16 cellular contexts compared by ENCODE assay signal in genomic region chr19:47241919-47242644, GRCh38. TPM values are rescaled to one million over a fixed set of nuclear protein-coding genes. Genes with fewer than 3 reads are reported as not detected.
DNase-seq lines count a peak whose midpoint lies in the region; ATAC-seq, FAIRE-seq and TF ChIP-seq lines count a peak whose summit lies in the region.
"Had no signal": no experiment of that assay in that cellular context is flagged by ENCODE, and none has a peak within 500 bp of the region (broad histone marks: within the 10 kb centered on the region; RNA-seq: fewer than 3 reads in every experiment).

No MANE protein-coding gene starts in this region.

- H3K27ac Mint-ChIP-seq in activated CD4-positive, alpha-beta T cell treated with anti-CD3 and anti-CD28 coated beads for 36 hours = no peak overlapping the region
- H3K27ac Mint-ChIP-seq: CD8-positive, alpha-beta memory T cell; naive thymus-derived CD8-positive, alpha-beta T cell had no signal

- H4K20me1 ChIP-seq in K562 (replicated peaks; ENCODE audit: control insufficient read depth, insufficient read depth, low read length) (no peaks in the 10 kb centered on the region), smooth muscle cell (ENCODE audit: low read depth) (no peaks in the 10 kb centered on the region)

- no peaks in the 10 kb centered on the region for H3K9me3 Mint-ChIP-seq in activated CD4-positive, alpha-beta T cell treated with anti-CD3 and anti-CD28 coated beads for 36 hours (ENCODE audit: low read depth)
- H3K9me3 Mint-ChIP-seq: CD8-positive, alpha-beta memory T cell; naive thymus-derived CD8-positive, alpha-beta T cell had no signal

- in situ Hi-C loops in K562 (cut with MboI) = loop anchor here (10.0 kb wide), 1 partner anchor 387 kb away; the partner anchor contains the start of gene AP2S1

- H3K27ac ChIP-seq in K562 (ENCODE audit: extremely low read depth, low read depth, low read length) (peak overlapping the region; percentile 74), smooth muscle cell (ENCODE audit: low read depth) (peak overlapping the region; percentile 77)

- peaks cover 7% of the 10 kb centered on the region for H3K36me3 Mint-ChIP-seq in activated CD4-positive, alpha-beta T cell treated with anti-CD3 and anti-CD28 coated beads for 36 hours (ENCODE audit: low read depth)
- H3K36me3 Mint-ChIP-seq: CD8-positive, alpha-beta memory T cell; naive thymus-derived CD8-positive, alpha-beta T cell had no signal

- peak overlapping the region in 1 of 2 experiments; percentile 65; a peak in 2 of 4 replicates for H3K9ac ChIP-seq in K562 (ENCODE audit: insufficient read depth in 1 of 2, low read depth in 2 of 2, low read length in 2 of 2)
- no peak overlapping the region for H3K9ac ChIP-seq in smooth muscle cell (ENCODE audit: low read depth)

- H3F3A ChIP-seq in smooth muscle cell (ENCODE audit: low read depth) = peaks cover 15% of the 10 kb centered on the region

- ATAC-seq in activated CD4-positive, alpha-beta T cell treated with anti-CD3 and anti-CD28 coated beads for 36 hours = no peak
- ATAC-seq in K562 = no peak

- CTCF ChIA-PET in activated CD4-positive, alpha-beta T cell treated with anti-CD3 and anti-CD28 coated beads for 36 hours (lab: Charles Lee) = interaction anchor here (8.5 kb wide), 1 partner anchor 32 kb away, joined by 205 read pairs; no protein-coding TSS in a partner anchor
- CTCF ChIA-PET in K562 (lab: Yijun Ruan, JAX; ENCODE audit: low intra/inter-chr PET ratio) = interaction anchor here (0.9 kb wide), 1 partner anchor 471 kb away, joined by 3 read pairs; the partner anchor contains the start of gene EHD2

- TF ChIP-seq EP300 in K562 (IDR thresholded peaks at IDR 0.05; ENCODE audit: low read length) = no peak

- peaks cover 3% of the 10 kb centered on the region for H3K27me3 Mint-ChIP-seq in activated CD4-positive, alpha-beta T cell treated with anti-CD3 and anti-CD28 coated beads for 36 hours

- H3K27me3 ChIP-seq in K562 (ENCODE audit: control insufficient read depth in 2 of 2, insufficient read depth in 2 of 2, low read length in 2 of 2) (no peaks in the 10 kb centered on the region), smooth muscle cell (ENCODE audit: low read depth) (no peaks in the 10 kb centered on the region)
- H3K27me3 ChIP-seq: gastroesophageal sphincter, uterus had no signal

- H3K4me1 ChIP-seq in K562 (replicated peaks in 1 of 2; ENCODE audit: control insufficient read depth in 2 of 2, insufficient read depth in 2 of 2, low read length in 2 of 2) = peaks cover 28 to 46% of the 10 kb centered on the region in 2 experiments; a peak in 4 of 5 replicates
- peaks cover 5% of the 10 kb centered on the region for H3K4me1 ChIP-seq in smooth muscle cell (ENCODE audit: low read depth)

- 75% methylated on average over 8 of the region's 8 CpGs for WGBS in K562 (ENCODE audit: insufficient coverage, low coverage, missing lambda C conversion rate)
- WGBS in smooth muscle cell (ENCODE audit: low lambda C conversion rate) = 93% methylated on average over 7 of the region's 8 CpGs

- H3K9me3 ChIP-seq in K562 (replicated peaks; ENCODE audit: control insufficient read depth, insufficient read depth, low read depth, low read length) = no peaks in the 10 kb centered on the region; the same call in 1 of the 2 replicates
- no peaks in the 10 kb centered on the region for H3K9me3 ChIP-seq in smooth muscle cell (replicated peaks; ENCODE audit: low read depth)
- H3K9me3 ChIP-seq: gastroesophageal sphincter, uterus had no signal

- no peaks in the 10 kb centered on the region for H3K9me1 ChIP-seq in K562 (ENCODE audit: control insufficient read depth, insufficient read depth, low read length)

- H2AFZ ChIP-seq in K562 (ENCODE audit: low read depth, low read length) (peak overlapping the region; percentile 37), smooth muscle cell (ENCODE audit: low read depth) (no peak overlapping the region)

- no peak for TF ChIP-seq RAD21 in K562 (CRISPR knock-in tag; conservative IDR thresholded peaks at IDR 0.05 in 1 of 2, IDR thresholded peaks at IDR 0.05 in 1 of 2)

- TF ChIP-seq POLR2A in NB4 (IDR thresholded peaks at IDR 0.05; ENCODE audit: extremely low read depth, insufficient read length) = no peak
- TF ChIP-seq POLR2A in K562 (conservative IDR thresholded peaks at IDR 0.05) = no peak

- no peak for FAIRE-seq in K562 (lab: Jason Lieb, UNC)
- FAIRE-seq: A204.1, colon had no signal

- H3K79me2 ChIP-seq in K562 (ENCODE audit: control insufficient read depth, insufficient read depth, low read length) (no peaks in the 10 kb centered on the region; the same call in 2 of the 3 replicates), smooth muscle cell (ENCODE audit: low read depth) (no peaks in the 10 kb centered on the region)

- no TSS peak for BruUV-seq in K562 (replicated peaks; lab: Mats Ljungman, UMichigan)

- H3K36me3 ChIP-seq in K562 (ENCODE audit: control insufficient read depth, insufficient read depth, low read length) = no peaks in the 10 kb centered on the region
- no peaks in the 10 kb centered on the region for H3K36me3 ChIP-seq in smooth muscle cell (ENCODE audit: low read depth)
- H3K36me3 ChIP-seq: gastroesophageal sphincter, uterus had no signal

- POLR2A ChIA-PET in activated CD4-positive, alpha-beta T cell treated with anti-CD3 and anti-CD28 coated beads for 36 hours (lab: Charles Lee) = no interaction called here
- POLR2A ChIA-PET in K562 (lab: Yijun Ruan, JAX) = interaction anchor here (1.0 to 5.2 kb wide), 3 partner anchors 10 to 16 kb away, joined by 4 to 112 read pairs (median 8); no protein-coding TSS in a partner anchor

- H3K4me2 ChIP-seq in K562 (ENCODE audit: insufficient read depth, low read length) = peak overlapping the region; percentile 73
- no peak overlapping the region for H3K4me2 ChIP-seq in smooth muscle cell

- TF ChIP-seq CTCF in NB4 (IDR thresholded peaks at IDR 0.05; ENCODE audit: low read depth, low read length) (no peak), K562 (IDR thresholded peaks at IDR 0.05 in 2 of 3, conservative IDR thresholded peaks at IDR 0.05 in 1 of 3; ENCODE audit: insufficient read depth in 2 of 3, low read depth in 1 of 3, low read length in 3 of 3) (no peak), smooth muscle cell (IDR thresholded peaks at IDR 0.05; ENCODE audit: borderline replicate concordance, insufficient read depth, poor library complexity, severe bottlenecking) (no peak)

- no peak overlapping the region for H3K4me3 ChIP-seq in NB4 (ENCODE audit: low read depth, low read length)
- no peak overlapping the region for H3K4me3 ChIP-seq in K562
- H3K4me3 ChIP-seq in smooth muscle cell = no peak overlapping the region
- H3K4me3 ChIP-seq: uterus had no signal

- peak; percentile 20 for DNase-seq in activated CD4-positive, alpha-beta T cell treated with anti-CD3 and anti-CD28 coated beads for 36 hours
- no peak for DNase-seq in activated CD4-positive, alpha-beta T cell treated with anti-CD3 and anti-CD28 coated beads, Interleukin-2, amount 50 U/mL, for 1 hour
- peak; percentile 54 for DNase-seq in NB4 (ENCODE audit: low read depth)
- no peak for DNase-seq in K562 (ENCODE audit: extremely low read depth in 1 of 4, low spot score in 3 of 4)
- DNase-seq in smooth muscle cell (lab: John Stamatoyannopoulos, UW; ENCODE audit: unreplicated experiment) = no peak
- no peak for DNase-seq in DMS 273 (lab: John Stamatoyannopoulos, UW; ENCODE audit: unreplicated experiment)
- DNase-seq in NCI-H226 = no peak
- DNase-seq in dermis blood vessel endothelial cell = no peak
- DNase-seq: GF-D8, NCI-H2081 treated with DMSO at 0.1 percent for 48 hours had no signal

- peaks cover 36% of the 10 kb centered on the region for H3K4me1 Mint-ChIP-seq in activated CD4-positive, alpha-beta T cell treated with anti-CD3 and anti-CD28 coated beads for 36 hours

- no peak overlapping the region for H3K4me3 Mint-ChIP-seq in activated CD4-positive, alpha-beta T cell treated with anti-CD3 and anti-CD28 coated beads for 36 hours
- H3K4me3 Mint-ChIP-seq: naive thymus-derived CD8-positive, alpha-beta T cell had no signal

- intact Hi-C loops in activated CD4-positive, alpha-beta T cell treated with anti-CD3 and anti-CD28 coated beads for 36 hours (cut with DNase I, micrococcal nuclease) = loop anchor here (1.0 to 10.0 kb wide), 5 partner anchors 11 to 455 kb away; partner anchors contain the start of genes AP2S1 (in 1 of the 2), BBC3 (in 1 of the 2) and SLC1A5 (in 1 of the 2)
- intact Hi-C loops in K562 (cut with micrococcal nuclease) = loop anchor here (5.0 to 10.0 kb wide), 3 partner anchors 90 to 377 kb away; partner anchors contain the start of gene ARHGAP35

RNA-seq across cellular contexts. Expression of gene BBC3, which starts 11.1 kb away (rescaled TPM):
- 10 to 100 TPM in 1 of 2 experiments, 1 to 10 TPM in 1; 8.1 to 12.0 TPM for total RNA-seq in activated CD4-positive, alpha-beta T cell treated with anti-CD3 and anti-CD28 coated beads for 36 hours
- 13.0 and 34.2 TPM in 2 replicates for total RNA-seq in K562 (2011; cell fraction: chromatin; rRNA removed; ENCODE audit: low replicate concordance)
- total RNA-seq in K562 (2011; cell fraction: nucleolus; rRNA removed) = 21.8 and 26.8 TPM in 2 replicates
- total RNA-seq in K562 (2011; cell fraction: nucleoplasm; rRNA removed) = 20.2 and 20.6 TPM in 2 replicates
- 25.2 and 26.9 TPM in 2 replicates for total RNA-seq in K562 (2014; rRNA removed)
- total RNA-seq in K562 (2014; rRNA removed; fragmentation: Illumina TruSeq; extraction: Trizol) = 3.5 and 4.1 TPM in 2 replicates
- 5.3 and 5.4 TPM in 2 replicates for total RNA-seq in K562 (2015; rRNA removed; fragmentation: Illumina TruSeq; extraction: Trizol)
- total RNA-seq in K562 (2021) = 20.3 and 30.7 TPM in 2 replicates
- polyA plus RNA-seq in K562 (2011; rRNA removed) = 4.8 and 4.9 TPM in 2 replicates
- polyA plus RNA-seq in K562 (2011; cell fraction: cytosol; rRNA removed) = 5.7 and 20.0 TPM in 2 replicates
- 8.9 and 16.4 TPM in 2 replicates for polyA plus RNA-seq in K562 (2011; cell fraction: nucleus; rRNA removed)
- 8.9 and 29.3 TPM in 2 replicates for polyA plus RNA-seq in K562 (2012)
- polyA plus RNA-seq in K562 (2014; fragmentation: Illumina TruSeq; extraction: Trizol) = 2.0 and 11.7 TPM in 2 replicates
- under 1 TPM; 0.15 to 0.32 TPM for polyA plus RNA-seq in K562 (2014; fragmentation: Nextera tagmentation; extraction: Ambion mirVana)
- polyA plus RNA-seq in K562 (2014; rRNA removed) = 21.6 and 22.5 TPM in 2 replicates
- polyA minus RNA-seq in K562 (2011; rRNA and poly(A)+ RNA removed) = 1.6 and 2.1 TPM in 2 replicates
- 6.3 and 11.0 TPM in 2 replicates for polyA minus RNA-seq in K562 (2011; cell fraction: cytosol; rRNA and poly(A)+ RNA removed)
- 4.8 and 6.2 TPM in 2 replicates for polyA minus RNA-seq in K562 (2011; cell fraction: nucleus; rRNA and poly(A)+ RNA removed)
- 8.2 and 10.2 TPM in 2 replicates for total RNA-seq in smooth muscle cell
- polyA plus RNA-seq in smooth muscle cell = 28.2 and 29.9 TPM in 2 replicates
- 24.5 and 26.9 TPM in 2 replicates for total RNA-seq in dermis blood vessel endothelial cell

RNA-seq across cellular contexts. Expression of gene CCDC9, which starts 14.2 kb away (rescaled TPM):
- 10 to 100 TPM; 22.4 to 30.6 TPM for total RNA-seq in activated CD4-positive, alpha-beta T cell treated with anti-CD3 and anti-CD28 coated beads for 36 hours
- total RNA-seq in K562 (2011; cell fraction: chromatin; rRNA removed; ENCODE audit: low replicate concordance) = 54.9 and 69.2 TPM in 2 replicates
- 24.3 and 34.5 TPM in 2 replicates for total RNA-seq in K562 (2011; cell fraction: nucleolus; rRNA removed)
- total RNA-seq in K562 (2011; cell fraction: nucleoplasm; rRNA removed) = 42.7 and 46.5 TPM in 2 replicates
- 21.1 and 22.7 TPM in 2 replicates for total RNA-seq in K562 (2014; rRNA removed)
- total RNA-seq in K562 (2014; rRNA removed; fragmentation: Illumina TruSeq; extraction: Trizol) = 5.5 and 6.5 TPM in 2 replicates
- total RNA-seq in K562 (2015; rRNA removed; fragmentation: Illumina TruSeq; extraction: Trizol) = 8.4 and 9.6 TPM in 2 replicates
- total RNA-seq in K562 (2021) = 29.3 and 38.6 TPM in 2 replicates
- 4.8 and 5.3 TPM in 2 replicates for polyA plus RNA-seq in K562 (2011; rRNA removed)
- 4.1 and 6.6 TPM in 2 replicates for polyA plus RNA-seq in K562 (2011; cell fraction: cytosol; rRNA removed)
- 12.1 and 15.2 TPM in 2 replicates for polyA plus RNA-seq in K562 (2011; cell fraction: nucleus; rRNA removed)
- 28.4 and 28.6 TPM in 2 replicates for polyA plus RNA-seq in K562 (2012)
- 19.5 and 21.6 TPM in 2 replicates for polyA plus RNA-seq in K562 (2014; fragmentation: Illumina TruSeq; extraction: Trizol)
- under 1 TPM; 0.23 to 0.57 TPM for polyA plus RNA-seq in K562 (2014; fragmentation: Nextera tagmentation; extraction: Ambion mirVana)
- 27.9 and 31.8 TPM in 2 replicates for polyA plus RNA-seq in K562 (2014; rRNA removed)
- 4.5 and 7.2 TPM in 2 replicates for polyA minus RNA-seq in K562 (2011; rRNA and poly(A)+ RNA removed)
- 3.7 and 6.4 TPM in 2 replicates for polyA minus RNA-seq in K562 (2011; cell fraction: cytosol; rRNA and poly(A)+ RNA removed)
- polyA minus RNA-seq in K562 (2011; cell fraction: nucleus; rRNA and poly(A)+ RNA removed) = 4.8 and 7.9 TPM in 2 replicates
- 4.7 and 6.4 TPM in 2 replicates for total RNA-seq in smooth muscle cell
- polyA plus RNA-seq in smooth muscle cell = 12.7 and 29.5 TPM in 2 replicates
- 3.4 and 4.9 TPM in 2 replicates for total RNA-seq in dermis blood vessel endothelial cell

RNA-seq across cellular contexts. Expression of gene INAFM1, which starts 32.6 kb away (rescaled TPM):
- 10 to 100 TPM; 11.7 to 13.2 TPM for total RNA-seq in activated CD4-positive, alpha-beta T cell treated with anti-CD3 and anti-CD28 coated beads for 36 hours
- total RNA-seq in K562 (2011; cell fraction: chromatin; rRNA removed; ENCODE audit: low replicate concordance) = 3.9 and 14.1 TPM in 2 replicates
- total RNA-seq in K562 (2011; cell fraction: nucleolus; rRNA removed) = 15.3 and 23.8 TPM in 2 replicates
- 10.9 and 11.0 TPM in 2 replicates for total RNA-seq in K562 (2011; cell fraction: nucleoplasm; rRNA removed)
- total RNA-seq in K562 (2014; rRNA removed) (11.3 and 15.0 TPM in 2 replicates), K562 (2014; rRNA removed; fragmentation: Illumina TruSeq; extraction: Trizol) (0.95 and 1.2 TPM in 2 replicates), K562 (2015; rRNA removed; fragmentation: Illumina TruSeq; extraction: Trizol) (2.1 and 2.3 TPM in 2 replicates), K562 (2021) (26.6 and 30.9 TPM in 2 replicates), smooth muscle cell (7.2 and 8.0 TPM in 2 replicates), dermis blood vessel endothelial cell (1.1 and 1.5 TPM in 2 replicates)
- polyA plus RNA-seq in K562 (2011; rRNA removed) (3.1 and 7.8 TPM in 2 replicates), K562 (2014; fragmentation: Illumina TruSeq; extraction: Trizol) (4.6 and 8.8 TPM in 2 replicates), K562 (2014; fragmentation: Nextera tagmentation; extraction: Ambion mirVana) (under 1 TPM; 0.71 to 0.87 TPM), K562 (2014; rRNA removed) (21.8 and 27.1 TPM in 2 replicates), smooth muscle cell (29.7 and 31.5 TPM in 2 replicates)
- polyA plus RNA-seq in K562 (2011; cell fraction: cytosol; rRNA removed) = 7.5 and 28.4 TPM in 2 replicates
- 10.8 and 17.8 TPM in 2 replicates for polyA plus RNA-seq in K562 (2011; cell fraction: nucleus; rRNA removed)
- 13.9 and 22.8 TPM in 2 replicates for polyA plus RNA-seq in K562 (2012)
- 0.28 and 0.45 TPM in 2 replicates for polyA minus RNA-seq in K562 (2011; rRNA and poly(A)+ RNA removed)
- polyA minus RNA-seq in K562 (2011; cell fraction: cytosol; rRNA and poly(A)+ RNA removed) = 6.3 and 7.8 TPM in 2 replicates
- polyA minus RNA-seq in K562 (2011; cell fraction: nucleus; rRNA and poly(A)+ RNA removed) = 3.9 and 5.7 TPM in 2 replicates

Comparison
In these comparisons a context has a peak if more than half of its experiments do, and no peak if none do; other contexts are left out.
1. DNase-seq: peak in activated CD4-positive, alpha-beta T cell treated with anti-CD3 and anti-CD28 coated beads for 36 hours (single experiment) and NB4 (single experiment); none in activated CD4-positive, alpha-beta T cell treated with anti-CD3 and anti-CD28 coated beads, Interleukin-2, amount 50 U/mL, for 1 hour (single experiment), K562 (0 of 4), smooth muscle cell (single experiment), DMS 273 (single experiment), NCI-H226 (single experiment) and dermis blood vessel endothelial cell (single experiment).